Comparison of ENCODE assay signal across 8 cellular contexts in genomic region chrX:15789979-15790765, GRCh38. TPM values are rescaled to one million over a fixed set of nuclear protein-coding genes. Genes with fewer than 3 reads are reported as not detected.
DNase-seq lines count a peak whose midpoint lies in the region; ATAC-seq, FAIRE-seq and TF ChIP-seq lines count a peak whose summit lies in the region.

Gene ZRSR2 (plus strand): TSS chrX:15790484. CDS start chrX:15790496, 12 bp downstream.

- intact Hi-C loops in HepG2 (cut with micrococcal nuclease; ENCODE audit: unreplicated experiment): no loop called here

- H3K4me1 ChIP-seq in HepG2 (ENCODE audit: insufficient read depth, low read length): peaks cover 3% of the 10 kb centered on the region

- TF ChIP-seq RAD21 in HepG2 (CRISPR knock-in tag; IDR thresholded peaks at IDR 0.05): no peak

- TF ChIP-seq EP300 in HepG2 (IDR thresholded peaks at IDR 0.05; ENCODE audit: low read depth in 2 of 2, low read length in 2 of 2) (no peak), HepG2 (CRISPR knock-in tag; IDR thresholded peaks at IDR 0.05; ENCODE audit: borderline replicate concordance) (no peak)

- DNase-seq in BJ (ENCODE audit: low read depth) (peak; percentile 19), GM19238 (ENCODE audit: insufficient read length, low spot score) (peak; percentile 91), NCI-H524 (lab: John Stamatoyannopoulos, UW) (peak; percentile 52 to 81), coronary artery (ENCODE audit: low spot score) (peak; percentile 92), HepG2 (ENCODE audit: low spot score) (peak; percentile 49)
- DNase-seq in activated CD4-positive, alpha-beta T cell treated with anti-CD3 and anti-CD28 coated beads for 4 hours: peak; percentile 82 to 92
- DNase-seq in stimulated activated CD4-positive, alpha-beta T cell treated with anti-CD3 and anti-CD28 coated beads, Interleukin-2, amount 100 ng/mL, for 48 hours: peak; percentile 73 to 88

- H3K4me3 ChIP-seq in BJ (ENCODE audit: low read depth, low read length) (peak within 1 kb of the TSS; percentile 79), coronary artery (peak within 1 kb of the TSS; percentile 88), HepG2 (replicated peaks in 1 of 3; ENCODE audit: insufficient read depth in 1 of 3, low read depth in 2 of 3, low read length in 3 of 3) (peak within 1 kb of the TSS; percentile 74 to 93 (median 83))

- H3K79me2 ChIP-seq in HepG2 (ENCODE audit: insufficient read depth, low read length): no peaks in the 10 kb centered on the region

- FAIRE-seq in HepG2 (lab: Jason Lieb, UNC): peak; percentile 47

- no peaks in the 10 kb centered on the region for H4K20me1 ChIP-seq in HepG2 (ENCODE audit: insufficient read depth, low read length)

- 1% methylated on average over 16 of the region's 55 CpGs for WGBS in HepG2 (ENCODE audit: low lambda C conversion rate)

- no peaks in the 10 kb centered on the region for H3K9me3 ChIP-seq in HepG2 (ENCODE audit: low read length)

- in situ Hi-C loops in HepG2 (cut with HindIII; ENCODE audit: extremely low pct_ligation_motif_present, low pct_unique_long_range_greater_than_20kb): no loop called here

- H3K4me2 ChIP-seq in HepG2 (ENCODE audit: low read depth, low read length): peak within 1 kb of the TSS; percentile 73

- CTCF ChIA-PET in BJ (lab: Yijun Ruan, JAX) (interaction anchor here (0.9 kb wide), 2 partner anchors 52 to 646 kb away, joined by 3 read pairs; partner anchors contain the start of gene CA5B), HepG2 (lab: Yijun Ruan, JAX; ENCODE audit: low intra/inter-chr PET ratio, low total read pairs) (no interaction called here)

- POLR2A ChIA-PET in BJ (lab: Charles Lee) (no interaction called here), HepG2 (lab: Yijun Ruan, JAX) (interaction anchor here (0.8 kb wide), 1 partner anchor 929 kb away, joined by 3 read pairs; the partner anchor contains the start of gene SYAP1)

- H3K27ac ChIP-seq in coronary artery (peak within 1 kb of the TSS; percentile 80 to 88), HepG2 (ENCODE audit: extremely low read length, insufficient read depth, low read length) (peak within 1 kb of the TSS; percentile 63)

- peak within 1 kb of the TSS; percentile 86 for H2AFZ ChIP-seq in HepG2 (ENCODE audit: low read length)

- BruUV-seq in HepG2 (replicated peaks; lab: Mats Ljungman, UMichigan): no TSS peak

- TF ChIP-seq CTCF in BJ (IDR thresholded peaks at IDR 0.05; ENCODE audit: insufficient read depth, low read depth, low read length) (no peak), coronary artery (IDR thresholded peaks at IDR 0.05) (no peak), HepG2 (CRISPR knock-in tag; IDR thresholded peaks at IDR 0.05) (no peak)

- TF ChIP-seq POLR2A in HepG2 (IDR thresholded peaks at IDR 0.05; ENCODE audit: insufficient read depth in 1 of 2, low read depth in 2 of 2, low read length in 2 of 2): peak in 1 of 2 experiments; percentile 78; a peak in 3 of 4 replicates

- no peaks in the 10 kb centered on the region for H3K27me3 ChIP-seq in BJ (ENCODE audit: control insufficient read depth, insufficient read depth, low read length)
- H3K27me3 ChIP-seq in HepG2 (ENCODE audit: control insufficient read depth in 1 of 2, insufficient read depth in 2 of 2, low read length in 2 of 2): no peaks in the 10 kb centered on the region; a peak in 1 of 5 replicates

- ATAC-seq in HG03432 (IDR thresholded peaks at IDR 0.05; ENCODE audit: unreplicated experiment) (peak; percentile 97), HepG2 (peak; percentile 96)

- H3K9ac ChIP-seq in HepG2 (ENCODE audit: insufficient read depth, low read depth, low read length): peak within 1 kb of the TSS; percentile 69

- H3K36me3 ChIP-seq in BJ (ENCODE audit: control insufficient read depth, insufficient read depth, low read length): no peaks in the 10 kb centered on the region
- H3K36me3 ChIP-seq in HepG2 (replicated peaks in 1 of 2; ENCODE audit: control insufficient read depth in 1 of 2, insufficient read depth in 2 of 2, low read length in 2 of 2): no peaks in the 10 kb centered on the region

TF ChIP-seq in HepG2, 621 proteins besides CTCF, POLR2A, EP300 and RAD21 (continues in another document):
- TF ChIP-seq ZBTB10 (CRISPR knock-in tag; IDR thresholded peaks at IDR 0.05; ENCODE audit: borderline replicate concordance) (no peak), ZMYM4 (CRISPR knock-in tag; IDR thresholded peaks at IDR 0.05) (peak; percentile 60; the same call in 1 of the 2 replicates), GABPA (IDR thresholded peaks at IDR 0.05; ENCODE audit: low read depth, low read length) (peak; percentile 39; the same call in 1 of the 2 replicates), GABPA (CRISPR knock-in tag; IDR thresholded peaks at IDR 0.05; ENCODE audit: low read depth) (peak; percentile 67; the same call in 1 of the 2 replicates), CBFB (CRISPR knock-in tag; IDR thresholded peaks at IDR 0.05) (no peak), TEAD3 (CRISPR knock-in tag; optimal IDR thresholded peaks at IDR 0.05; ENCODE audit: borderline replicate concordance) (peak; percentile 15), ASH2L (IDR thresholded peaks at IDR 0.05; ENCODE audit: insufficient read length, low read depth, low read length) (peak; percentile 73)

RNA-seq across cellular contexts. Expression of gene ZRSR2, which starts in this region (rescaled TPM):
- polyA plus RNA-seq in BJ (2011; rRNA removed) (2.9 and 5.1 TPM in 2 replicates), HepG2 (2011; rRNA removed) (2.8 and 3.6 TPM in 2 replicates)
- polyA minus RNA-seq in BJ (2011; rRNA and poly(A)+ RNA removed): 0.93 and 1.2 TPM in 2 replicates
- total RNA-seq in HepG2 (2016; rRNA removed; fragmentation: Illumina TruSeq; extraction: Trizol): 3.6 and 4.9 TPM in 2 replicates
- total RNA-seq in HepG2 (2016; cell fraction: cytosol; rRNA removed; fragmentation: Illumina TruSeq; extraction: Trizol; ENCODE audit: low read depth): 0.71 and 0.97 TPM in 2 replicates
- total RNA-seq in HepG2 (2016; cell fraction: insoluble cytoplasmic fraction; rRNA removed; fragmentation: Illumina TruSeq; extraction: Trizol): 3.3 and 5.0 TPM in 2 replicates
- 1.4 and 2.2 TPM in 2 replicates for total RNA-seq in HepG2 (2016; cell fraction: membrane; rRNA removed; fragmentation: Illumina TruSeq; extraction: Trizol)
- 4.4 and 4.8 TPM in 2 replicates for total RNA-seq in HepG2 (2016; cell fraction: nucleus; rRNA removed; fragmentation: Illumina TruSeq; extraction: Trizol)
- 1.8 and 2.3 TPM in 2 replicates for polyA plus RNA-seq in HepG2 (2011; cell fraction: cytosol; rRNA removed)
- 2.9 and 3.8 TPM in 2 replicates for polyA plus RNA-seq in HepG2 (2011; cell fraction: nucleus; rRNA removed)
- 4.6 and 4.8 TPM in 2 replicates for polyA plus RNA-seq in HepG2 (2012)
- 1.7 TPM in 2 replicates for polyA plus RNA-seq in HepG2 (2016; cell fraction: cytosol; fragmentation: Illumina TruSeq; extraction: Trizol; ENCODE audit: low read depth)
- polyA plus RNA-seq in HepG2 (2016; cell fraction: insoluble cytoplasmic fraction; fragmentation: Illumina TruSeq; extraction: Trizol; ENCODE audit: low read depth): 6.2 and 6.8 TPM in 2 replicates
- 2.0 and 2.6 TPM in 2 replicates for polyA plus RNA-seq in HepG2 (2016; cell fraction: membrane; fragmentation: Illumina TruSeq; extraction: Trizol; ENCODE audit: low read depth)
- 12.9 and 14.2 TPM in 2 replicates for polyA plus RNA-seq in HepG2 (2016; cell fraction: nucleus; fragmentation: Illumina TruSeq; extraction: Trizol; ENCODE audit: insufficient read depth, low read depth)
- 0.12 and 2.1 TPM in 2 replicates for polyA minus RNA-seq in HepG2 (2011; rRNA and poly(A)+ RNA removed; ENCODE audit: low replicate concordance)
- polyA minus RNA-seq in HepG2 (2011; cell fraction: cytosol; rRNA and poly(A)+ RNA removed): 0.79 TPM in 1 of 2 replicates, not detected in the other
- 2.4 and 4.2 TPM in 2 replicates for polyA minus RNA-seq in HepG2 (2011; cell fraction: nucleus; rRNA and poly(A)+ RNA removed)

Comparison
In these comparisons a context has a peak if more than half of its experiments do, and no peak if none do; other contexts are left out.
1. Peak in every context shown above with its lines: DNase-seq, ATAC-seq, H3K4me3 ChIP-seq and H3K27ac ChIP-seq.
2. DNase-seq: peak in every context shown above with its lines; median percentile 92 in coronary artery; 91 in GM19238; 87 in activated CD4-positive, alpha-beta T cell treated with anti-CD3 and anti-CD28 coated beads for 4 hours; 80 in stimulated activated CD4-positive, alpha-beta T cell treated with anti-CD3 and anti-CD28 coated beads, Interleukin-2, amount 100 ng/mL, for 48 hours; 66 in NCI-H524; 49 in HepG2; 19 in BJ.